In the genomic region with DNA sequence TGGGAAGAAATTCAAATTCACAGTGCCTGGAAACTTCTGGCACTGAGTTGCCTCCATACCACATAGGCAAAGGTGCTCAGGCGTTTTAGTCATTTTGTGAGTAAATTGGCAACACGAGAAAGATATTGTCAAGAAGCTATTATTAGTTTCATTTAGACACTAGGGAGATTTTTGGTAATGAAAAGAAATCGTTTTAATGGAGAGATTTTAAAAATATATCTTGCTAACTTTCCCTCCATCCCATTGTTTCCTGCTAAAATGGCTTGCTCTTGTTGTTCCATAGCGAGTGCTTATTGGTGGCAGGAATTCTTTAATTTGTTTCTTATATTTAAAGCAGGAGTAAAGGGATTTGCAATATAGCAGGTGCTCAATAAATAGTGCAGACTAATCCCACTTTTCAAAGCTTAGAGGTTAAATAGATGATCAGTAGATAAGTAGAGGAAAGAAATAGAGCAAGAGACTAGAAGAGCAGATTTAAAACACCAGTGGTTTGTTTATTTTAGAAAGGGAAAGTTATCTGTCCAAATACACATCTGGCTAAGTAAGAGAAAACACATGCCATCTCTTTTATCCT, we compare ENCODE assay signal across 26 cellular contexts.
"Had no signal": no experiment of that assay in that cellular context is flagged by ENCODE, and none has a peak within 500 bp of the region (broad histone marks: within the 10 kb centered on the region; RNA-seq: fewer than 3 reads in every experiment).

No MANE protein-coding gene starts in this region.

- H3K27ac Mint-ChIP-seq: activated naive CD4-positive, alpha-beta T cell treated with anti-CD3 and anti-CD28 coated beads, Interleukin-2, amount 50 U/mL, for 72 hours; activated T-helper 17 cell treated with anti-CD3 and anti-CD28 coated beads, Interleukin-2, amount 50 U/mL, for 72 hours; effector memory CD8-positive, alpha-beta T cell; neural progenitor cell; stimulated activated naive B cell treated with anti-CD40 and anti-IgM and Interleukin-4, amounts not matched to agents 10 μg/mL and 1 μg/mL and 100 μg/mL, for 72 hours had no signal

- H2AFZ ChIP-seq: neural progenitor cell had no signal

- H3K4me3 ChIP-seq: gastroesophageal sphincter, mucosa of descending colon, neural progenitor cell, ovary, prostate gland, uterus had no signal

- FAIRE-seq: colon, endothelial cell of umbilical vein, TTC549 had no signal

- H3K36me3 Mint-ChIP-seq: neural progenitor cell had no signal

- ATAC-seq: activated naive CD4-positive, alpha-beta T cell treated with anti-CD3 and anti-CD28 coated beads, Interleukin-2, amount 50 U/mL, for 72 hours; activated T-helper 17 cell treated with anti-CD3 and anti-CD28 coated beads, Interleukin-2, amount 50 U/mL, for 72 hours; effector memory CD8-positive, alpha-beta T cell; esophagus mucosa; gastroesophageal sphincter; left colon; mucosa of descending colon; stimulated activated naive B cell treated with anti-CD40 and anti-IgM and Interleukin-4, amounts not matched to agents 10 μg/mL and 1 μg/mL and 100 μg/mL, for 72 hours had no signal

- H3K9me3 ChIP-seq: gastroesophageal sphincter, mucosa of descending colon, prostate gland, uterus had no signal

- H3K4me1 Mint-ChIP-seq: activated T-helper 17 cell treated with anti-CD3 and anti-CD28 coated beads, Interleukin-2, amount 50 U/mL, for 72 hours had no signal

- H3K9ac ChIP-seq: neural progenitor cell had no signal

- H3K9me3 Mint-ChIP-seq: activated naive CD4-positive, alpha-beta T cell treated with anti-CD3 and anti-CD28 coated beads, Interleukin-2, amount 50 U/mL, for 72 hours; activated T-helper 17 cell treated with anti-CD3 and anti-CD28 coated beads, Interleukin-2, amount 50 U/mL, for 72 hours; effector memory CD8-positive, alpha-beta T cell had no signal

- H3K4me3 Mint-ChIP-seq: activated T-helper 17 cell treated with anti-CD3 and anti-CD28 coated beads, Interleukin-2, amount 50 U/mL, for 72 hours; effector memory CD8-positive, alpha-beta T cell; neural progenitor cell; stimulated activated naive B cell treated with anti-CD40 and anti-IgM and Interleukin-4, amounts not matched to agents 10 μg/mL and 1 μg/mL and 100 μg/mL, for 72 hours had no signal

- H3K36me3 ChIP-seq: gastroesophageal sphincter, neural progenitor cell, ovary, prostate gland, uterus had no signal

- DNase-seq: activated CD4-positive, alpha-beta T cell treated with anti-CD3 and anti-CD28 coated beads for 1 hour; activated T-cell treated with anti-CD3 and anti-CD28 coated beads, Interleukin-2, amount 50 U/mL, for 1 hour; aorta; central memory CD4-positive, alpha-beta T cell; effector memory CD8-positive, alpha-beta T cell; head of caudate nucleus; hypothalamus; islet precursor cell; left colon; mesendoderm; mucosa of descending colon; ovary; stimulated activated CD4-positive, alpha-beta T cell treated with anti-CD3 and anti-CD28 coated beads, Interleukin-2, amount 100 ng/mL, for 48 hours; stimulated activated CD8-positive, alpha-beta memory T cell treated with anti-CD3 and anti-CD28 coated beads, Interleukin-4, amount 100 ng/mL, for 48 hours; stimulated activated naive B cell treated with anti-CD40 and anti-IgM and Interleukin-4, amounts not matched to agents 10 μg/mL and 1 μg/mL and 100 μg/mL, for 72 hours; trophoblast cell; uterus had no signal

- H3K27ac ChIP-seq: neural progenitor cell, ovary, prostate gland, uterus had no signal
